Comparison of ENCODE assay signal across 26 cellular contexts in genomic region chr21:44520326-44521300, GRCh38. TPM values are rescaled to one million over a fixed set of nuclear protein-coding genes. Genes with fewer than 3 reads are reported as not detected.
DNase-seq lines count a peak whose midpoint lies in the region; ATAC-seq, FAIRE-seq and TF ChIP-seq lines count a peak whose summit lies in the region.
"Had no signal": no experiment of that assay in that cellular context is flagged by ENCODE, and none has a peak within 500 bp of the region (broad histone marks: within the 10 kb centered on the region; RNA-seq: fewer than 3 reads in every experiment).

No MANE protein-coding gene starts in this region.

- H3K9me3 Mint-ChIP-seq in activated CD8-positive, alpha-beta memory T cell treated with anti-CD3 and anti-CD28 coated beads, Interleukin-2, amount 10 ng/mL, durations not matched to agents 7 days and 5 days (ENCODE audit: low read depth) = no peaks in the 10 kb centered on the region
- H3K9me3 Mint-ChIP-seq: activated T-helper 2 cell treated with anti-CD3 and anti-CD28 coated beads, Interferon-gamma antibody, Interleukin-2, Interleukin-4, amounts not matched to agents 10 μg/mL and 5 μg/mL and 100 μg/mL, durations not matched to agents 14 hours and 24 hours and 36 hours; dendritic cell treated with granulocyte-macrophage colony-stimulating factor and Interleukin-4, amounts not matched to agents 40 ng/mL and 50 ng/mL, for 4 days had no signal

- no peak overlapping the region for H3K4me3 Mint-ChIP-seq in activated CD8-positive, alpha-beta memory T cell treated with anti-CD3 and anti-CD28 coated beads, Interleukin-2, amount 10 ng/mL, durations not matched to agents 7 days and 5 days
- H3K4me3 Mint-ChIP-seq: activated CD4-positive, alpha-beta T cell treated with anti-CD3 and anti-CD28 coated beads, Interleukin-2, amount 10 ng/mL, durations not matched to agents 7 days and 5 days; dendritic cell treated with granulocyte-macrophage colony-stimulating factor and Interleukin-4, amounts not matched to agents 40 ng/mL and 50 ng/mL, for 4 days had no signal

- H3K4me3 ChIP-seq in left ventricle myocardium inferior (no peak overlapping the region), spleen (no peak overlapping the region)
- H3K4me3 ChIP-seq: breast epithelium, GM23248, heart left ventricle, left lung, stomach, upper lobe of left lung had no signal

- 83 to 91% (median 89%) methylated on average over 28 to 31 of the region's 31 CpGs for WGBS in spleen, 5 donors

- TF ChIP-seq CTCF in left ventricle myocardium inferior (IDR thresholded peaks at IDR 0.05; ENCODE audit: borderline replicate concordance) (no peak), spleen (IDR thresholded peaks at IDR 0.05 in 8 of 11, conservative IDR thresholded peaks at IDR 0.05 in 3 of 11) (no peak)

- no peaks in the 10 kb centered on the region for H3K27me3 Mint-ChIP-seq in activated CD8-positive, alpha-beta memory T cell treated with anti-CD3 and anti-CD28 coated beads, Interleukin-2, amount 10 ng/mL, durations not matched to agents 7 days and 5 days
- H3K27me3 Mint-ChIP-seq: activated CD4-positive, alpha-beta T cell treated with anti-CD3 and anti-CD28 coated beads, Interleukin-2, amount 10 ng/mL, durations not matched to agents 7 days and 5 days had no signal

- H3K9me3 ChIP-seq in left ventricle myocardium inferior (replicated peaks) = no peaks in the 10 kb centered on the region
- no peaks in the 10 kb centered on the region for H3K9me3 ChIP-seq in spleen
- H3K9me3 ChIP-seq: breast epithelium, heart left ventricle, stomach, upper lobe of left lung had no signal

- no peaks in the 10 kb centered on the region for H3K36me3 ChIP-seq in left ventricle myocardium inferior
- no peaks in the 10 kb centered on the region for H3K36me3 ChIP-seq in spleen
- H3K36me3 ChIP-seq: breast epithelium, heart left ventricle, left lung, stomach, upper lobe of left lung had no signal

- H3K27me3 ChIP-seq in left ventricle myocardium inferior (ENCODE audit: low read depth) (peaks cover 36% of the 10 kb centered on the region), spleen (replicated peaks in 1 of 7) (peaks cover 0 to 30% (median 0%) of the 10 kb centered on the region in 7 donors)

- no peak for ATAC-seq in activated CD8-positive, alpha-beta memory T cell treated with anti-CD3 and anti-CD28 coated beads, Interleukin-2, amount 10 ng/mL, durations not matched to agents 7 days and 5 days

- H3K27ac Mint-ChIP-seq in activated CD8-positive, alpha-beta memory T cell treated with anti-CD3 and anti-CD28 coated beads, Interleukin-2, amount 10 ng/mL, durations not matched to agents 7 days and 5 days = no peak overlapping the region
- H3K27ac Mint-ChIP-seq: activated CD4-positive, alpha-beta T cell treated with anti-CD3 and anti-CD28 coated beads, Interleukin-2, amount 10 ng/mL, durations not matched to agents 7 days and 5 days; activated T-helper 2 cell treated with anti-CD3 and anti-CD28 coated beads, Interferon-gamma antibody, Interleukin-2, Interleukin-4, amounts not matched to agents 10 μg/mL and 5 μg/mL and 100 μg/mL, durations not matched to agents 14 hours and 24 hours and 36 hours; dendritic cell treated with granulocyte-macrophage colony-stimulating factor and Interleukin-4, amounts not matched to agents 40 ng/mL and 50 ng/mL, for 4 days had no signal

- no peaks in the 10 kb centered on the region for H3K4me1 Mint-ChIP-seq in activated CD8-positive, alpha-beta memory T cell treated with anti-CD3 and anti-CD28 coated beads, Interleukin-2, amount 10 ng/mL, durations not matched to agents 7 days and 5 days
- H3K4me1 Mint-ChIP-seq: activated CD4-positive, alpha-beta T cell treated with anti-CD3 and anti-CD28 coated beads, Interleukin-2, amount 10 ng/mL, durations not matched to agents 7 days and 5 days had no signal

- no peak for FAIRE-seq in RCC 7860 (lab: Jason Lieb, UNC)
- FAIRE-seq: GM12891 had no signal

- TF ChIP-seq POLR2A in spleen (IDR thresholded peaks at IDR 0.05) = no peak

- CTCF ChIA-PET in activated CD8-positive, alpha-beta memory T cell treated with anti-CD3 and anti-CD28 coated beads, Interleukin-2, amount 10 ng/mL, durations not matched to agents 7 days and 5 days (lab: Charles Lee) = no interaction called here

- H3K4me1 ChIP-seq in left ventricle myocardium inferior (no peaks in the 10 kb centered on the region), spleen (no peaks in the 10 kb centered on the region)
- H3K4me1 ChIP-seq: breast epithelium, heart left ventricle, left lung, stomach, upper lobe of left lung had no signal

- peak; percentile 12 for DNase-seq in activated CD8-positive, alpha-beta memory T cell treated with anti-CD3 and anti-CD28 coated beads, Interleukin-2, amount 50 U/mL, for 4 hours
- no peak for DNase-seq in activated CD8-positive, alpha-beta memory T cell treated with anti-CD3 and anti-CD28 coated beads, Interleukin-2, amount 10 ng/mL, durations not matched to agents 7 days and 5 days
- DNase-seq in left ventricle myocardium inferior (peak; percentile 7), spleen (peak; percentile 65), T-helper 1 cell (no peak), RCC 7860 (ENCODE audit: low spot score) (no peak)
- DNase-seq: activated CD4-positive, alpha-beta T cell treated with anti-CD3 and anti-CD28 coated beads, Interleukin-2, amount 10 ng/mL, durations not matched to agents 7 days and 5 days; AML-193; DMS79 treated with DMSO at 0.1 percent for 48 hours; GM23248; KBM-7; MV-4-11; NCI-H1694 treated with DMSO at 0.1 percent for 48 hours; NCI-H69; stimulated activated CD4-positive, alpha-beta T cell treated with anti-CD3 and anti-CD28 coated beads, Interleukin-12 subunit alpha, Interleukin-12 subunit beta, amount 100 ng/mL, for 4 hours; stomach had no signal

- no peak overlapping the region for H3K27ac ChIP-seq in left ventricle myocardium inferior (replicated peaks)
- H3K27ac ChIP-seq in spleen = no peak overlapping the region
- H3K27ac ChIP-seq: 22Rv1, breast epithelium, GM23248, heart left ventricle, left lung, stomach, upper lobe of left lung had no signal

- intact Hi-C loops in left ventricle myocardium inferior (cut with micrococcal nuclease) = no loop called here
- intact Hi-C loops in spleen (cut with DNase I; ENCODE audit: low total_unique reads) = no loop called here

- no peaks in the 10 kb centered on the region for H3K36me3 Mint-ChIP-seq in activated CD8-positive, alpha-beta memory T cell treated with anti-CD3 and anti-CD28 coated beads, Interleukin-2, amount 10 ng/mL, durations not matched to agents 7 days and 5 days

RNA-seq across cellular contexts. Expression of gene KRTAP10-1, which starts 19.4 kb away (rescaled TPM):
- total RNA-seq in activated CD8-positive, alpha-beta memory T cell treated with anti-CD3 and anti-CD28 coated beads, Interleukin-2, amount 10 ng/mL, durations not matched to agents 7 days and 5 days = not detected
- total RNA-seq in left ventricle myocardium inferior = not detected
- total RNA-seq in spleen = not detected
- polyA plus RNA-seq in spleen = not detected
- total RNA-seq: activated CD4-positive, alpha-beta T cell treated with anti-CD3 and anti-CD28 coated beads, Interleukin-2, amount 10 ng/mL, durations not matched to agents 7 days and 5 days; activated T-helper 2 cell treated with anti-CD3 and anti-CD28 coated beads, Interferon-gamma antibody, Interleukin-2, Interleukin-4, amounts not matched to agents 10 μg/mL and 5 μg/mL and 100 μg/mL, durations not matched to agents 14 hours and 24 hours and 36 hours; breast epithelium; GM23248; heart left ventricle; left lung; mucosa of gallbladder; stomach; T-helper 1 cell treated with Interleukin-12 subunit alpha and Interleukin-12 subunit beta and Interleukin-4 antibody, amounts not matched to agents 30 ng/mL and 1 ng/mL, for 36 hours; upper lobe of left lung had no signal
- polyA plus RNA-seq: GM23248, heart left ventricle, stomach had no signal

RNA-seq across cellular contexts. Expression of gene KRTAP10-2, which starts 30.7 kb away (rescaled TPM):
- total RNA-seq in activated CD8-positive, alpha-beta memory T cell treated with anti-CD3 and anti-CD28 coated beads, Interleukin-2, amount 10 ng/mL, durations not matched to agents 7 days and 5 days = not detected
- total RNA-seq in left ventricle myocardium inferior = not detected
- total RNA-seq in spleen = not detected
- not detected for polyA plus RNA-seq in spleen
- total RNA-seq: activated CD4-positive, alpha-beta T cell treated with anti-CD3 and anti-CD28 coated beads, Interleukin-2, amount 10 ng/mL, durations not matched to agents 7 days and 5 days; activated T-helper 2 cell treated with anti-CD3 and anti-CD28 coated beads, Interferon-gamma antibody, Interleukin-2, Interleukin-4, amounts not matched to agents 10 μg/mL and 5 μg/mL and 100 μg/mL, durations not matched to agents 14 hours and 24 hours and 36 hours; breast epithelium; GM23248; heart left ventricle; mucosa of gallbladder; stomach; T-helper 1 cell treated with Interleukin-12 subunit alpha and Interleukin-12 subunit beta and Interleukin-4 antibody, amounts not matched to agents 30 ng/mL and 1 ng/mL, for 36 hours; upper lobe of left lung had no signal
- polyA plus RNA-seq: GM23248, heart left ventricle, stomach had no signal

RNA-seq across cellular contexts. Expression of gene KRTAP10-3, which starts 38.0 kb away (rescaled TPM):
- total RNA-seq in activated CD8-positive, alpha-beta memory T cell treated with anti-CD3 and anti-CD28 coated beads, Interleukin-2, amount 10 ng/mL, durations not matched to agents 7 days and 5 days = not detected
- not detected for total RNA-seq in left ventricle myocardium inferior
- total RNA-seq in spleen = not detected
- polyA plus RNA-seq in spleen = not detected
- total RNA-seq: activated CD4-positive, alpha-beta T cell treated with anti-CD3 and anti-CD28 coated beads, Interleukin-2, amount 10 ng/mL, durations not matched to agents 7 days and 5 days; activated T-helper 2 cell treated with anti-CD3 and anti-CD28 coated beads, Interferon-gamma antibody, Interleukin-2, Interleukin-4, amounts not matched to agents 10 μg/mL and 5 μg/mL and 100 μg/mL, durations not matched to agents 14 hours and 24 hours and 36 hours; breast epithelium; GM23248; heart left ventricle; left lung; mucosa of gallbladder; stomach; T-helper 1 cell treated with Interleukin-12 subunit alpha and Interleukin-12 subunit beta and Interleukin-4 antibody, amounts not matched to agents 30 ng/mL and 1 ng/mL, for 36 hours; upper lobe of left lung had no signal
- polyA plus RNA-seq: GM23248, heart left ventricle, stomach had no signal

RNA-seq across cellular contexts. Expression of gene KRTAP10-4, which starts 52.9 kb away (rescaled TPM):
- total RNA-seq in activated CD8-positive, alpha-beta memory T cell treated with anti-CD3 and anti-CD28 coated beads, Interleukin-2, amount 10 ng/mL, durations not matched to agents 7 days and 5 days = not detected
- not detected for total RNA-seq in left ventricle myocardium inferior
- total RNA-seq in spleen = not detected
- not detected for polyA plus RNA-seq in spleen
- total RNA-seq: activated CD4-positive, alpha-beta T cell treated with anti-CD3 and anti-CD28 coated beads, Interleukin-2, amount 10 ng/mL, durations not matched to agents 7 days and 5 days; activated T-helper 2 cell treated with anti-CD3 and anti-CD28 coated beads, Interferon-gamma antibody, Interleukin-2, Interleukin-4, amounts not matched to agents 10 μg/mL and 5 μg/mL and 100 μg/mL, durations not matched to agents 14 hours and 24 hours and 36 hours; breast epithelium; GM23248; heart left ventricle; left lung; mucosa of gallbladder; stomach; T-helper 1 cell treated with Interleukin-12 subunit alpha and Interleukin-12 subunit beta and Interleukin-4 antibody, amounts not matched to agents 30 ng/mL and 1 ng/mL, for 36 hours; upper lobe of left lung had no signal
- polyA plus RNA-seq: GM23248, heart left ventricle, stomach had no signal

RNA-seq across cellular contexts. Expression of gene KRTAP10-5, which starts 59.8 kb away (rescaled TPM):
- total RNA-seq in activated CD8-positive, alpha-beta memory T cell treated with anti-CD3 and anti-CD28 coated beads, Interleukin-2, amount 10 ng/mL, durations not matched to agents 7 days and 5 days = not detected
- total RNA-seq in left ventricle myocardium inferior (not detected), spleen (not detected)
- polyA plus RNA-seq in spleen = not detected
- total RNA-seq: activated CD4-positive, alpha-beta T cell treated with anti-CD3 and anti-CD28 coated beads, Interleukin-2, amount 10 ng/mL, durations not matched to agents 7 days and 5 days; activated T-helper 2 cell treated with anti-CD3 and anti-CD28 coated beads, Interferon-gamma antibody, Interleukin-2, Interleukin-4, amounts not matched to agents 10 μg/mL and 5 μg/mL and 100 μg/mL, durations not matched to agents 14 hours and 24 hours and 36 hours; breast epithelium; GM23248; heart left ventricle; left lung; mucosa of gallbladder; stomach; T-helper 1 cell treated with Interleukin-12 subunit alpha and Interleukin-12 subunit beta and Interleukin-4 antibody, amounts not matched to agents 30 ng/mL and 1 ng/mL, for 36 hours; upper lobe of left lung had no signal
- polyA plus RNA-seq: GM23248, heart left ventricle had no signal

Comparison
In these comparisons a context has a peak if more than half of its experiments do, and no peak if none do; other contexts are left out.
1. DNase-seq: peak in activated CD8-positive, alpha-beta memory T cell treated with anti-CD3 and anti-CD28 coated beads, Interleukin-2, amount 50 U/mL, for 4 hours (single experiment), left ventricle myocardium inferior (single experiment) and spleen (single experiment); none in activated CD8-positive, alpha-beta memory T cell treated with anti-CD3 and anti-CD28 coated beads, Interleukin-2, amount 10 ng/mL, durations not matched to agents 7 days and 5 days (single experiment), T-helper 1 cell (0 of 5) and RCC 7860 (single experiment).